ENCODE assay signal across 6 cellular contexts in genomic region chr19:4541806-4542145, GRCh38. TPM values are rescaled to one million over a fixed set of nuclear protein-coding genes. Genes with fewer than 3 reads are reported as not detected.
"Had no signal": no experiment of that assay in that cellular context is flagged by ENCODE, and none has a peak within 500 bp of the region (broad histone marks: within the 10 kb centered on the region; RNA-seq: fewer than 3 reads in every experiment).

No MANE protein-coding gene starts in this region.

RNA-seq across cellular contexts. Expression of gene PLIN5, which starts 6.8 kb away (rescaled TPM):
- total RNA-seq: astrocyte; bronchial epithelial cell; foreskin keratinocyte; T-helper 2 cell treated with Interferon-gamma antibody and Interleukin-4, amounts not matched to agents 100 ng/mL and 5 ng/mL, for 36 hours had no signal
- polyA plus RNA-seq: foreskin keratinocyte had no signal

RNA-seq across cellular contexts. Expression of gene SEMA6B, which starts 17.7 kb away (rescaled TPM):
- total RNA-seq: activated CD8-positive, alpha-beta T cell treated with anti-CD3 and anti-CD28 coated beads for 36 hours; T-helper 2 cell treated with Interferon-gamma antibody and Interleukin-4, amounts not matched to agents 100 ng/mL and 5 ng/mL, for 36 hours had no signal

RNA-seq across cellular contexts. Expression of gene PLIN4, which starts 23.5 kb away (rescaled TPM):
- total RNA-seq: activated B cell treated with CpG ODN at 0.5 μM for 24 hours; T-helper 2 cell treated with Interferon-gamma antibody and Interleukin-4, amounts not matched to agents 100 ng/mL and 5 ng/mL, for 36 hours had no signal
